ENCODE assay signal across 20 cellular contexts in genomic region chr7:151954866-151955820, GRCh38. TPM values are rescaled to one million over a fixed set of nuclear protein-coding genes. Genes with fewer than 3 reads are reported as not detected.
A peak's percentile ranks its signal among the peaks of the same experiment; 100 is the strongest.
DNase-seq lines count a peak whose midpoint lies in the region; TF ChIP-seq lines count a peak whose summit lies in the region.
"Had no signal": no experiment of that assay in that cellular context is flagged by ENCODE, and none has a peak within 500 bp of the region (broad histone marks: within the 10 kb centered on the region; RNA-seq: fewer than 3 reads in every experiment).

No MANE protein-coding gene starts in this region.

- H3K18ac ChIP-seq in mesendoderm (ENCODE audit: low read length), result no peak overlapping the region

- no peak overlapping the region for H4K5ac ChIP-seq in mesendoderm (ENCODE audit: low read length)

- no peak for TF ChIP-seq CTCF in fibroblast of villous mesenchyme (IDR thresholded peaks at IDR 0.05; ENCODE audit: insufficient read depth, low read depth, low read length)
- TF ChIP-seq CTCF in suprapubic skin (IDR thresholded peaks at IDR 0.05), result no peak
- TF ChIP-seq CTCF in brain microvascular endothelial cell (IDR thresholded peaks at IDR 0.05; ENCODE audit: low read depth, low read length, missing control alignments), result no peak

- H3K79me1 ChIP-seq in mesendoderm (ENCODE audit: low read length), result no peaks in the 10 kb centered on the region

- H3K4me1 ChIP-seq in mesendoderm (ENCODE audit: control insufficient read depth, low read depth, low read length), result no peaks in the 10 kb centered on the region
- no peaks in the 10 kb centered on the region for H3K4me1 ChIP-seq in suprapubic skin

- H3K27ac ChIP-seq in mesendoderm (ENCODE audit: low read depth, low read length), result no peak overlapping the region
- H3K27ac ChIP-seq in suprapubic skin, result peak overlapping the region; percentile 59
- H3K27ac ChIP-seq in brain microvascular endothelial cell, result no peak overlapping the region
- H3K27ac ChIP-seq: C4-2B had no signal

- DNase-seq in NCI-H69 (lab: John Stamatoyannopoulos, UW) (peak; percentile 23), fibroblast of villous mesenchyme (ENCODE audit: low read depth) (peak; percentile 29), mesendoderm (peak; percentile 37), suprapubic skin (ENCODE audit: low spot score in 2 of 2) (peak; percentile 78 to 86), brain microvascular endothelial cell (no peak)
- no peak for DNase-seq in activated naive CD4-positive, alpha-beta T cell treated with anti-CD3 and anti-CD28 coated beads, Interleukin-2, amount 50 U/mL, for 16 hours
- DNase-seq in activated naive CD4-positive, alpha-beta T cell (lab: John Stamatoyannopoulos, UW), result no peak
- no peak for DNase-seq in activated T-cell treated with anti-CD3 and anti-CD28 coated beads, Interleukin-2, amount 50 U/mL, for 48 hours
- DNase-seq: activated CD4-positive, CD25-positive, alpha-beta regulatory T cell; activated naive CD4-positive, alpha-beta T cell treated with Interleukin-2 at 50 U/mL for 16 hours; DMS53; effector CD4-positive, alpha-beta T cell; NCI-H187 treated with DMSO at 0.1 percent for 48 hours; NCI-H510A treated with DMSO at 0.1 percent for 48 hours; stimulated activated CD4-positive, alpha-beta T cell treated with anti-CD3 and anti-CD28 coated beads, Interleukin-2, amount 100 ng/mL, for 48 hours; stimulated activated CD8-positive, alpha-beta memory T cell treated with anti-CD3 and anti-CD28 coated beads, Interleukin-4, amount 100 ng/mL, for 48 hours had no signal

- H3K27me3 ChIP-seq in mesendoderm (ENCODE audit: insufficient read depth, low read length, poor library complexity) (no peaks in the 10 kb centered on the region), suprapubic skin (no peaks in the 10 kb centered on the region), brain microvascular endothelial cell (replicated peaks) (no peaks in the 10 kb centered on the region)

- H3K36me3 ChIP-seq in mesendoderm (ENCODE audit: control insufficient read depth, insufficient read depth, low read length) (no peaks in the 10 kb centered on the region), suprapubic skin (no peaks in the 10 kb centered on the region), brain microvascular endothelial cell (replicated peaks) (no peaks in the 10 kb centered on the region)

- H3K4ac ChIP-seq in mesendoderm (ENCODE audit: low read depth, low read length), result no peak overlapping the region

- no peak overlapping the region for H3K4me3 ChIP-seq in fibroblast of villous mesenchyme (ENCODE audit: low read depth, low read length)
- H3K4me3 ChIP-seq in mesendoderm (ENCODE audit: low read length), result no peak overlapping the region
- no peak overlapping the region for H3K4me3 ChIP-seq in suprapubic skin
- H3K4me3 ChIP-seq in brain microvascular endothelial cell (ENCODE audit: low read depth, low read length), result no peak overlapping the region

- H3K23ac ChIP-seq in mesendoderm (ENCODE audit: low read length), result no peak overlapping the region

- no peak overlapping the region for H2AK5ac ChIP-seq in mesendoderm (ENCODE audit: low read length)

- H3K4me2 ChIP-seq in mesendoderm (ENCODE audit: low read length), result no peak overlapping the region

- TF ChIP-seq EP300 in suprapubic skin (IDR thresholded peaks at IDR 0.05), result no peak

- in situ Hi-C loops in brain microvascular endothelial cell (cut with HindIII; ENCODE audit: low pct_ligation_motif_present, low sequenced_read_pairs), result no loop called here

- no peak overlapping the region for H2BK5ac ChIP-seq in mesendoderm (ENCODE audit: low read length)

- H2BK120ac ChIP-seq in mesendoderm (ENCODE audit: low read depth, low read length), result no peak overlapping the region

- no peak overlapping the region for H2BK15ac ChIP-seq in mesendoderm (replicated peaks; ENCODE audit: low read depth)

- no peak overlapping the region for H3K56ac ChIP-seq in mesendoderm (ENCODE audit: low read length)

- H3K9me3 ChIP-seq in suprapubic skin, result no peaks in the 10 kb centered on the region

- no peak overlapping the region for H3K9ac ChIP-seq in mesendoderm (ENCODE audit: low read length)

- no CpG with 5 or more reads among the region's 20 CpGs for WGBS in mesendoderm (ENCODE audit: extremely low coverage, insufficient coverage, low lambda C conversion rate)
- WGBS in suprapubic skin, result 57% methylated on average over 20 of the region's 20 CpGs

- TF ChIP-seq POLR2A in suprapubic skin (IDR thresholded peaks at IDR 0.05), result no peak

- H4K8ac ChIP-seq in mesendoderm (ENCODE audit: low read depth, low read length), result no peak overlapping the region

- no peaks in the 10 kb centered on the region for H3K79me2 ChIP-seq in mesendoderm (ENCODE audit: control insufficient read depth, insufficient read depth, low read length)

RNA-seq across cellular contexts. Expression of gene GALNTL5, which starts 1.1 kb away (rescaled TPM):
- total RNA-seq in fibroblast of villous mesenchyme (not detected in 2 replicates), suprapubic skin (not detected)
- polyA plus RNA-seq in mesendoderm (2013, experiment 1 of 2), result not detected
- not detected for polyA plus RNA-seq in mesendoderm (2013, experiment 2 of 2)
- total RNA-seq: frontal cortex; renal cortical epithelial cell; T-helper 1 cell treated with Interleukin-12 subunit alpha and Interleukin-12 subunit beta and Interleukin-4 antibody, amounts not matched to agents 30 ng/mL and 1 ng/mL, for 36 hours had no signal

Comparison
In these comparisons a context has a peak if more than half of its experiments do, and no peak if none do; other contexts are left out.
1. DNase-seq: peak in NCI-H69 (single experiment), fibroblast of villous mesenchyme (single experiment), mesendoderm (single experiment) and suprapubic skin (2 of 2); none in activated naive CD4-positive, alpha-beta T cell treated with anti-CD3 and anti-CD28 coated beads, Interleukin-2, amount 50 U/mL, for 16 hours (single experiment), activated naive CD4-positive, alpha-beta T cell (0 of 4), activated T-cell treated with anti-CD3 and anti-CD28 coated beads, Interleukin-2, amount 50 U/mL, for 48 hours (0 of 2) and brain microvascular endothelial cell (single experiment).